ENCODE assay signal across 7 cellular contexts in the genomic region with DNA sequence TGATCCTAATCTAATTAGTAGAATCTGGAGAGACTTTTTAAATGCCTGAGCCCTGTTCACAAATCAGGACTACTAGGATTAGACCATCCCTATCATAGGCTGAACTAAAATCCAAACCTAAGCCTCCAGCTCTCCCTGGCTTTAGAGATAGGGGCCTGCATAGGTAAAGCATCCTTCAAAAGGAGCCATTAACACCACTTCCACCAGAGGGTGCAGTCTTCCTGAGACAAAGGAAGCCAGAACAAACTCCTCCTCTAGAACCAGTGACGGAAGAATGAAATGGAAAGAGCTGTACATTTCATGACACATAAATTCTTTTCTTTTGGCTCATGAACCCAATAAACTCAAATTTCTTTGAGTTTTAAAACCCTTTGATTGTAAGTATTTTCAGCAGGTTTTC.
A peak's percentile ranks its signal among the peaks of the same experiment; 100 is the strongest.
DNase-seq lines count a peak whose midpoint lies in the region; ATAC-seq and TF ChIP-seq lines count a peak whose summit lies in the region.

No MANE protein-coding gene starts in this region.

- no peak for TF ChIP-seq POLR2A in NB4 (IDR thresholded peaks at IDR 0.05; ENCODE audit: extremely low read depth, insufficient read length)

- in situ Hi-C loops in GM13977 (cut with MboI; ENCODE audit: low pct_unique_long_range_greater_than_20kb, low sequenced_read_pairs, unreplicated experiment), result no loop called here

- no peaks in the 10 kb centered on the region for H3K4me1 ChIP-seq in SJCRH30

- H3K27ac ChIP-seq in SJCRH30, result no peak overlapping the region

- H3K27me3 ChIP-seq in SJCRH30, result no peaks in the 10 kb centered on the region

- ATAC-seq in HG02642 (IDR thresholded peaks at IDR 0.05; ENCODE audit: poor library complexity, unreplicated experiment) (peak; percentile 92), HG02870 (IDR thresholded peaks at IDR 0.05; ENCODE audit: unreplicated experiment) (no peak), sciatic nerve (no peak)

- H3K4me3 ChIP-seq in NB4 (ENCODE audit: low read depth, low read length) (no peak overlapping the region), SJCRH30 (no peak overlapping the region)

- peak; percentile 5 for DNase-seq in GM13977 (ENCODE audit: low spot score)
- peak; percentile 59 for DNase-seq in NB4 (ENCODE audit: low read depth)
- peak; percentile 68 to 87 for DNase-seq in SJCRH30
- DNase-seq in head of caudate nucleus, result peak in 29 of 42 donors; percentile 3 to 73 (median 37)
- DNase-seq in sciatic nerve (ENCODE audit: low spot score), result no peak

- TF ChIP-seq CTCF in GM13977 (IDR thresholded peaks at IDR 0.05; ENCODE audit: extremely low read depth, insufficient read depth, missing control alignments) (peak; percentile 44), NB4 (IDR thresholded peaks at IDR 0.05; ENCODE audit: low read depth, low read length) (peak; percentile 64)

- intact Hi-C loops in head of caudate nucleus (cut with DNase I) (no loop called here), sciatic nerve (cut with DNase I) (no loop called here)

- H3K36me3 ChIP-seq in SJCRH30, result no peaks in the 10 kb centered on the region

- H3K9me3 ChIP-seq in SJCRH30 (replicated peaks), result no peaks in the 10 kb centered on the region
